ENCODE assay signal across 1 cellular context in genomic region chr2:85599468-85600234, GRCh38.
TF ChIP-seq lines count a peak whose summit lies in the region.

No MANE protein-coding gene starts in this region.

TF ChIP-seq in HepG2, 621 proteins besides CTCF, POLR2A, EP300 and RAD21 (continued from another document and continues in another):
- TF ChIP-seq FOXA1 (IDR thresholded peaks at IDR 0.05): no peak
- TF ChIP-seq FOXA1 (CRISPR knock-in tag; IDR thresholded peaks at IDR 0.05): 0 out of 2 replicates have a peak, but pooled peaks have one; percentile 9
- TF ChIP-seq, protein P1, sequence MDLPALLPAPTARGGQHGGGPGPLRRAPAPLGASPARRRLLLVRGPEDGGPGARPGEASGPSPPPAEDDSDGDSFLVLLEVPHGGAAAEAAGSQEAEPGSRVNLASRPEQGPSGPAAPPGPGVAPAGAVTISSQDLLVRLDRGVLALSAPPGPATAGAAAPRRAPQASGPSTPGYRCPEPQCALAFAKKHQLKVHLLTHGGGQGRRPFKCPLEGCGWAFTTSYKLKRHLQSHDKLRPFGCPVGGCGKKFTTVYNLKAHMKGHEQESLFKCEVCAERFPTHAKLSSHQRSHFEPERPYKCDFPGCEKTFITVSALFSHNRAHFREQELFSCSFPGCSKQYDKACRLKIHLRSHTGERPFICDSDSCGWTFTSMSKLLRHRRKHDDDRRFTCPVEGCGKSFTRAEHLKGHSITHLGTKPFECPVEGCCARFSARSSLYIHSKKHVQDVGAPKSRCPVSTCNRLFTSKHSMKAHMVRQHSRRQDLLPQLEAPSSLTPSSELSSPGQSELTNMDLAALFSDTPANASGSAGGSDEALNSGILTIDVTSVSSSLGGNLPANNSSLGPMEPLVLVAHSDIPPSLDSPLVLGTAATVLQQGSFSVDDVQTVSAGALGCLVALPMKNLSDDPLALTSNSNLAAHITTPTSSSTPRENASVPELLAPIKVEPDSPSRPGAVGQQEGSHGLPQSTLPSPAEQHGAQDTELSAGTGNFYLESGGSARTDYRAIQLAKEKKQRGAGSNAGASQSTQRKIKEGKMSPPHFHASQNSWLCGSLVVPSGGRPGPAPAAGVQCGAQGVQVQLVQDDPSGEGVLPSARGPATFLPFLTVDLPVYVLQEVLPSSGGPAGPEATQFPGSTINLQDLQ (CRISPR knock-in tag; IDR thresholded peaks at IDR 0.05): 0 out of 2 replicates have a peak, but pooled peaks have one; percentile 31
- TF ChIP-seq HDAC6 (IDR thresholded peaks at IDR 0.05; ENCODE audit: low read depth, low read length): no peak
- no peak for TF ChIP-seq ZSCAN29 (CRISPR knock-in tag; conservative IDR thresholded peaks at IDR 0.05)
- TF ChIP-seq ZFP91 (CRISPR knock-in tag; IDR thresholded peaks at IDR 0.05; ENCODE audit: borderline replicate concordance): 0 out of 2 replicates have a peak, but pooled peaks have one; percentile 29
- TF ChIP-seq PHF21A (CRISPR knock-in tag; IDR thresholded peaks at IDR 0.05): no peak
- no peak for TF ChIP-seq XBP1 (CRISPR knock-in tag; IDR thresholded peaks at IDR 0.05)
- no peak for TF ChIP-seq NCOA1 (CRISPR knock-in tag; IDR thresholded peaks at IDR 0.05)
- no peak for TF ChIP-seq CHD4 (IDR thresholded peaks at IDR 0.05; ENCODE audit: borderline replicate concordance, low read length)
- TF ChIP-seq MTERF4 (CRISPR knock-in tag; IDR thresholded peaks at IDR 0.05): no peak
- no peak for TF ChIP-seq ZNF496 (CRISPR knock-in tag; IDR thresholded peaks at IDR 0.05; ENCODE audit: insufficient replicate concordance)
- TF ChIP-seq ATAD3A (CRISPR knock-in tag; IDR thresholded peaks at IDR 0.05): no peak
- TF ChIP-seq, protein P2, sequence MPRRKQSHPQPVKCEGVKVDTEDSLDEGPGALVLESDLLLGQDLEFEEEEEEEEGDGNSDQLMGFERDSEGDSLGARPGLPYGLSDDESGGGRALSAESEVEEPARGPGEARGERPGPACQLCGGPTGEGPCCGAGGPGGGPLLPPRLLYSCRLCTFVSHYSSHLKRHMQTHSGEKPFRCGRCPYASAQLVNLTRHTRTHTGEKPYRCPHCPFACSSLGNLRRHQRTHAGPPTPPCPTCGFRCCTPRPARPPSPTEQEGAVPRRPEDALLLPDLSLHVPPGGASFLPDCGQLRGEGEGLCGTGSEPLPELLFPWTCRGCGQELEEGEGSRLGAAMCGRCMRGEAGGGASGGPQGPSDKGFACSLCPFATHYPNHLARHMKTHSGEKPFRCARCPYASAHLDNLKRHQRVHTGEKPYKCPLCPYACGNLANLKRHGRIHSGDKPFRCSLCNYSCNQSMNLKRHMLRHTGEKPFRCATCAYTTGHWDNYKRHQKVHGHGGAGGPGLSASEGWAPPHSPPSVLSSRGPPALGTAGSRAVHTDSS (CRISPR knock-in tag; conservative IDR thresholded peaks at IDR 0.05): no peak
- 0 out of 2 replicates have a peak, but pooled peaks have one; percentile 8 for TF ChIP-seq NPAS2 (CRISPR knock-in tag; IDR thresholded peaks at IDR 0.05; ENCODE audit: borderline replicate concordance)
- no peak for TF ChIP-seq ZNF737 (CRISPR knock-in tag; IDR thresholded peaks at IDR 0.05; ENCODE audit: borderline replicate concordance)
- no peak for TF ChIP-seq MATR3 (CRISPR knock-in tag; IDR thresholded peaks at IDR 0.05)
- TF ChIP-seq RBAK (CRISPR knock-in tag; IDR thresholded peaks at IDR 0.05): no peak
- TF ChIP-seq, protein P3, sequence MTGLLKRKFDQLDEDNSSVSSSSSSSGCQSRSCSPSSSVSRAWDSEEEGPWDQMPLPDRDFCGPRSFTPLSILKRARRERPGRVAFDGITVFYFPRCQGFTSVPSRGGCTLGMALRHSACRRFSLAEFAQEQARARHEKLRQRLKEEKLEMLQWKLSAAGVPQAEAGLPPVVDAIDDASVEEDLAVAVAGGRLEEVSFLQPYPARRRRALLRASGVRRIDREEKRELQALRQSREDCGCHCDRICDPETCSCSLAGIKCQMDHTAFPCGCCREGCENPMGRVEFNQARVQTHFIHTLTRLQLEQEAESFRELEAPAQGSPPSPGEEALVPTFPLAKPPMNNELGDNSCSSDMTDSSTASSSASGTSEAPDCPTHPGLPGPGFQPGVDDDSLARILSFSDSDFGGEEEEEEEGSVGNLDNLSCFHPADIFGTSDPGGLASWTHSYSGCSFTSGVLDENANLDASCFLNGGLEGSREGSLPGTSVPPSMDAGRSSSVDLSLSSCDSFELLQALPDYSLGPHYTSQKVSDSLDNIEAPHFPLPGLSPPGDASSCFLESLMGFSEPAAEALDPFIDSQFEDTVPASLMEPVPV (CRISPR knock-in tag; IDR thresholded peaks at IDR 0.05): no peak
- no peak for TF ChIP-seq ELF1 (CRISPR knock-in tag; IDR thresholded peaks at IDR 0.05)
- TF ChIP-seq HOMEZ (CRISPR knock-in tag; IDR thresholded peaks at IDR 0.05; ENCODE audit: low read depth): no peak
- TF ChIP-seq ZNF562 (CRISPR knock-in tag; IDR thresholded peaks at IDR 0.05; ENCODE audit: borderline replicate concordance): no peak
- no peak; the same call in 1 of the 2 replicates for TF ChIP-seq ZNF431 (CRISPR knock-in tag; IDR thresholded peaks at IDR 0.05; ENCODE audit: borderline replicate concordance, low read depth)
- TF ChIP-seq POLR2G (IDR thresholded peaks at IDR 0.05; ENCODE audit: low read depth, low read length): peak; percentile 45; the same call in 1 of the 2 replicates
- TF ChIP-seq FUBP1 (CRISPR knock-in tag; IDR thresholded peaks at IDR 0.05; ENCODE audit: borderline replicate concordance): no peak
- TF ChIP-seq ZNF644 (CRISPR knock-in tag; IDR thresholded peaks at IDR 0.05; ENCODE audit: low read depth): no peak
- TF ChIP-seq, protein P4, sequence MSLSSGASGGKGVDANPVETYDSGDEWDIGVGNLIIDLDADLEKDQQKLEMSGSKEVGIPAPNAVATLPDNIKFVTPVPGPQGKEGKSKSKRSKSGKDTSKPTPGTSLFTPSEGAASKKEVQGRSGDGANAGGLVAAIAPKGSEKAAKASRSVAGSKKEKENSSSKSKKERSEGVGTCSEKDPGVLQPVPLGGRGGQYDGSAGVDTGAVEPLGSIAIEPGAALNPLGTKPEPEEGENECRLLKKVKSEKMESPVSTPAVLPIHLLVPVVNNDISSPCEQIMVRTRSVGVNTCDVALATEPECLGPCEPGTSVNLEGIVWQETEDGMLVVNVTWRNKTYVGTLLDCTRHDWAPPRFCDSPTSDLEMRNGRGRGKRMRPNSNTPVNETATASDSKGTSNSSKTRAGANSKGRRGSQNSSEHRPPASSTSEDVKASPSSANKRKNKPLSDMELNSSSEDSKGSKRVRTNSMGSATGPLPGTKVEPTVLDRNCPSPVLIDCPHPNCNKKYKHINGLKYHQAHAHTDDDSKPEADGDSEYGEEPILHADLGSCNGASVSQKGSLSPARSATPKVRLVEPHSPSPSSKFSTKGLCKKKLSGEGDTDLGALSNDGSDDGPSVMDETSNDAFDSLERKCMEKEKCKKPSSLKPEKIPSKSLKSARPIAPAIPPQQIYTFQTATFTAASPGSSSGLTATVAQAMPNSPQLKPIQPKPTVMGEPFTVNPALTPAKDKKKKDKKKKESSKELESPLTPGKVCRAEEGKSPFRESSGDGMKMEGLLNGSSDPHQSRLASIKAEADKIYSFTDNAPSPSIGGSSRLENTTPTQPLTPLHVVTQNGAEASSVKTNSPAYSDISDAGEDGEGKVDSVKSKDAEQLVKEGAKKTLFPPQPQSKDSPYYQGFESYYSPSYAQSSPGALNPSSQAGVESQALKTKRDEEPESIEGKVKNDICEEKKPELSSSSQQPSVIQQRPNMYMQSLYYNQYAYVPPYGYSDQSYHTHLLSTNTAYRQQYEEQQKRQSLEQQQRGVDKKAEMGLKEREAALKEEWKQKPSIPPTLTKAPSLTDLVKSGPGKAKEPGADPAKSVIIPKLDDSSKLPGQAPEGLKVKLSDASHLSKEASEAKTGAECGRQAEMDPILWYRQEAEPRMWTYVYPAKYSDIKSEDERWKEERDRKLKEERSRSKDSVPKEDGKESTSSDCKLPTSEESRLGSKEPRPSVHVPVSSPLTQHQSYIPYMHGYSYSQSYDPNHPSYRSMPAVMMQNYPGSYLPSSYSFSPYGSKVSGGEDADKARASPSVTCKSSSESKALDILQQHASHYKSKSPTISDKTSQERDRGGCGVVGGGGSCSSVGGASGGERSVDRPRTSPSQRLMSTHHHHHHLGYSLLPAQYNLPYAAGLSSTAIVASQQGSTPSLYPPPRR (CRISPR knock-in tag; IDR thresholded peaks at IDR 0.05; ENCODE audit: borderline replicate concordance): 0 out of 2 replicates have a peak, but pooled peaks have one; percentile 15
- TF ChIP-seq ZFP82 (CRISPR knock-in tag; IDR thresholded peaks at IDR 0.05; ENCODE audit: borderline replicate concordance): no peak
- no peak for TF ChIP-seq ZNF7 (CRISPR knock-in tag; IDR thresholded peaks at IDR 0.05)
- TF ChIP-seq, protein P5, sequence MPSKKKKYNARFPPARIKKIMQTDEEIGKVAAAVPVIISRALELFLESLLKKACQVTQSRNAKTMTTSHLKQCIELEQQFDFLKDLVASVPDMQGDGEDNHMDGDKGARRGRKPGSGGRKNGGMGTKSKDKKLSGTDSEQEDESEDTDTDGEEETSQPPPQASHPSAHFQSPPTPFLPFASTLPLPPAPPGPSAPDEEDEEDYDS (CRISPR knock-in tag; IDR thresholded peaks at IDR 0.05): no peak
- TF ChIP-seq ZBTB38 (CRISPR knock-in tag; IDR thresholded peaks at IDR 0.05): peak; percentile 95
- no peak for TF ChIP-seq HHEX (CRISPR knock-in tag; IDR thresholded peaks at IDR 0.05)
- TF ChIP-seq, protein P6, sequence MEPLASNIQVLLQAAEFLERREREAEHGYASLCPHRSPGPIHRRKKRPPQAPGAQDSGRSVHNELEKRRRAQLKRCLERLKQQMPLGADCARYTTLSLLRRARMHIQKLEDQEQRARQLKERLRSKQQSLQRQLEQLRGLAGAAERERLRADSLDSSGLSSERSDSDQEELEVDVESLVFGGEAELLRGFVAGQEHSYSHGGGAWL (CRISPR knock-in tag; IDR thresholded peaks at IDR 0.05): no peak
- TF ChIP-seq DMAP1 (CRISPR knock-in tag; IDR thresholded peaks at IDR 0.05): 0 out of 2 replicates have a peak, but pooled peaks have one; percentile 30
- TF ChIP-seq, protein P7, sequence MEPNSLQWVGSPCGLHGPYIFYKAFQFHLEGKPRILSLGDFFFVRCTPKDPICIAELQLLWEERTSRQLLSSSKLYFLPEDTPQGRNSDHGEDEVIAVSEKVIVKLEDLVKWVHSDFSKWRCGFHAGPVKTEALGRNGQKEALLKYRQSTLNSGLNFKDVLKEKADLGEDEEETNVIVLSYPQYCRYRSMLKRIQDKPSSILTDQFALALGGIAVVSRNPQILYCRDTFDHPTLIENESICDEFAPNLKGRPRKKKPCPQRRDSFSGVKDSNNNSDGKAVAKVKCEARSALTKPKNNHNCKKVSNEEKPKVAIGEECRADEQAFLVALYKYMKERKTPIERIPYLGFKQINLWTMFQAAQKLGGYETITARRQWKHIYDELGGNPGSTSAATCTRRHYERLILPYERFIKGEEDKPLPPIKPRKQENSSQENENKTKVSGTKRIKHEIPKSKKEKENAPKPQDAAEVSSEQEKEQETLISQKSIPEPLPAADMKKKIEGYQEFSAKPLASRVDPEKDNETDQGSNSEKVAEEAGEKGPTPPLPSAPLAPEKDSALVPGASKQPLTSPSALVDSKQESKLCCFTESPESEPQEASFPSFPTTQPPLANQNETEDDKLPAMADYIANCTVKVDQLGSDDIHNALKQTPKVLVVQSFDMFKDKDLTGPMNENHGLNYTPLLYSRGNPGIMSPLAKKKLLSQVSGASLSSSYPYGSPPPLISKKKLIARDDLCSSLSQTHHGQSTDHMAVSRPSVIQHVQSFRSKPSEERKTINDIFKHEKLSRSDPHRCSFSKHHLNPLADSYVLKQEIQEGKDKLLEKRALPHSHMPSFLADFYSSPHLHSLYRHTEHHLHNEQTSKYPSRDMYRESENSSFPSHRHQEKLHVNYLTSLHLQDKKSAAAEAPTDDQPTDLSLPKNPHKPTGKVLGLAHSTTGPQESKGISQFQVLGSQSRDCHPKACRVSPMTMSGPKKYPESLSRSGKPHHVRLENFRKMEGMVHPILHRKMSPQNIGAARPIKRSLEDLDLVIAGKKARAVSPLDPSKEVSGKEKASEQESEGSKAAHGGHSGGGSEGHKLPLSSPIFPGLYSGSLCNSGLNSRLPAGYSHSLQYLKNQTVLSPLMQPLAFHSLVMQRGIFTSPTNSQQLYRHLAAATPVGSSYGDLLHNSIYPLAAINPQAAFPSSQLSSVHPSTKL (CRISPR knock-in tag; IDR thresholded peaks at IDR 0.05): no peak
- no peak for TF ChIP-seq XRCC5 (optimal IDR thresholded peaks at IDR 0.05; ENCODE audit: low read length)
